8 cellular contexts compared by ENCODE assay signal in genomic region chr17:82021728-82022309, GRCh38.
DNase-seq lines count a peak whose midpoint lies in the region; ATAC-seq and TF ChIP-seq lines count a peak whose summit lies in the region.

No MANE protein-coding gene starts in this region.

- H3K27me3 ChIP-seq in OCI-LY3 (ENCODE audit: low read depth, low read length) (no peaks in the 10 kb centered on the region), endocrine pancreas (ENCODE audit: control insufficient read depth, insufficient read depth, low read length) (no peaks in the 10 kb centered on the region), parathyroid adenoma (ENCODE audit: control insufficient read depth, insufficient read depth, low read length) (no peaks in the 10 kb centered on the region)

- H3K36me3 ChIP-seq in OCI-LY3 (replicated peaks; ENCODE audit: low read depth, low read length): no peaks in the 10 kb centered on the region
- H3K36me3 ChIP-seq in endocrine pancreas (ENCODE audit: control insufficient read depth, insufficient read depth, low read length): no peaks in the 10 kb centered on the region
- H3K36me3 ChIP-seq in parathyroid adenoma (ENCODE audit: control insufficient read depth, insufficient read depth, low read length): no peaks in the 10 kb centered on the region

- TF ChIP-seq CTCF in GM12864 (IDR thresholded peaks at IDR 0.05; ENCODE audit: low read depth, low read length, missing control alignments) (no peak), OCI-LY3 (IDR thresholded peaks at IDR 0.05; ENCODE audit: low read depth, low read length) (no peak), parathyroid adenoma (IDR thresholded peaks at IDR 0.05) (no peak)

- peaks cover 20% of the 10 kb centered on the region for H3K4me1 ChIP-seq in OCI-LY3 (ENCODE audit: low read length)
- H3K4me1 ChIP-seq in endocrine pancreas (ENCODE audit: control insufficient read depth, insufficient read depth, low read length): no peaks in the 10 kb centered on the region
- peaks cover 16% of the 10 kb centered on the region for H3K4me1 ChIP-seq in parathyroid adenoma

- no peak for ATAC-seq in GM18868 (IDR thresholded peaks at IDR 0.05; ENCODE audit: unreplicated experiment)
- no peak for ATAC-seq in HG02763 (IDR thresholded peaks at IDR 0.05; ENCODE audit: unreplicated experiment)
- ATAC-seq in HG03025 (IDR thresholded peaks at IDR 0.05; ENCODE audit: low FRiP score, unreplicated experiment): no peak
- no peak for ATAC-seq in HG02798 (IDR thresholded peaks at IDR 0.05; ENCODE audit: poor library complexity, unreplicated experiment)

- no peak for DNase-seq in GM12864 (ENCODE audit: low read depth)

- peaks cover 13% of the 10 kb centered on the region for H4K20me1 ChIP-seq in OCI-LY3 (ENCODE audit: insufficient read depth, low read length)

- H3K27ac ChIP-seq in OCI-LY3 (ENCODE audit: low read length) (peak overlapping the region; percentile 45), parathyroid adenoma (no peak overlapping the region)

- H3K4me2 ChIP-seq in OCI-LY3 (ENCODE audit: low read length) (peak overlapping the region; percentile 99), parathyroid adenoma (ENCODE audit: low read length) (peak overlapping the region; percentile 58)

- H3K9ac ChIP-seq in OCI-LY3 (ENCODE audit: low read length): peak overlapping the region; percentile 97
- peak overlapping the region; percentile 80 for H3K9ac ChIP-seq in endocrine pancreas (ENCODE audit: control insufficient read depth, insufficient read depth, low read length)
- peak overlapping the region; percentile 21 for H3K9ac ChIP-seq in parathyroid adenoma

- peak overlapping the region; percentile 83 for H3K4me3 ChIP-seq in GM12864 (ENCODE audit: low read depth, low read length)
- peak overlapping the region; percentile 100 for H3K4me3 ChIP-seq in OCI-LY3 (ENCODE audit: low read length)
- no peak overlapping the region for H3K4me3 ChIP-seq in endocrine pancreas (ENCODE audit: control insufficient read depth, insufficient read depth, low read length)
- H3K4me3 ChIP-seq in parathyroid adenoma (ENCODE audit: low read depth, low read length): peak overlapping the region; percentile 78

- H3K9me3 ChIP-seq in OCI-LY3 (ENCODE audit: insufficient read depth, low read length) (no peaks in the 10 kb centered on the region), endocrine pancreas (ENCODE audit: control insufficient read depth, low read length) (no peaks in the 10 kb centered on the region), parathyroid adenoma (ENCODE audit: control insufficient read depth, low read length) (no peaks in the 10 kb centered on the region)

- peaks cover 15% of the 10 kb centered on the region for H3K79me2 ChIP-seq in OCI-LY3 (ENCODE audit: low read length)
- peaks cover 2% of the 10 kb centered on the region for H3K79me2 ChIP-seq in parathyroid adenoma

- H2AFZ ChIP-seq in OCI-LY3 (ENCODE audit: low read depth, low read length): no peak overlapping the region
- H2AFZ ChIP-seq in parathyroid adenoma: peak overlapping the region; percentile 85

Comparison
In these comparisons a context has a peak if more than half of its experiments do, and no peak if none do; other contexts are left out.
1. H3K9ac ChIP-seq: peak in every context shown above with its lines; median percentile 97 in OCI-LY3; 80 in endocrine pancreas; 21 in parathyroid adenoma.